In the genomic region with DNA sequence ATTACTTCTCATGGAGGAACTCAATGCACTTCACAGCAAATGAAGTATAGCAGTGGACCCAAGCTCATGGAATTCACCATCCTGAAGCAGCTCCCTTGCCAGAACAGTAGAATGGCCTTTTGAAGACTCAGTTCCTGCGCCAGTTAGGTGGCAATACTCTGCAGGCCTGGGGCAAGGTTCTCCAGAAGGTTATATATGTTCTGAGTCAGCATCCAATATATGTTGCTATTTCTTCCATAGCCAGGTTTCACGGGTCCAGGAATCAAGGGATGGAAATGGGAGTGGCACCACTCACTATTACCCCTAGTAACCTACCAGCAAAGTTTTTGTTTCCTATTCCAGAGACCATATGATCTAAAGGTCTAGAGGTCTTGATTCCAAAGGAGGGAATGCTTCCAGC, we compare ENCODE assay signal across 18 cellular contexts. TPM values are rescaled to one million over a fixed set of nuclear protein-coding genes. Genes with fewer than 3 reads are reported as not detected.
DNase-seq lines count a peak whose midpoint lies in the region; ATAC-seq, FAIRE-seq and TF ChIP-seq lines count a peak whose summit lies in the region.
"Had no signal": no experiment of that assay in that cellular context is flagged by ENCODE, and none has a peak within 500 bp of the region (broad histone marks: within the 10 kb centered on the region; RNA-seq: fewer than 3 reads in every experiment).

No MANE protein-coding gene starts in this region.

- H3K27me3 Mint-ChIP-seq in T-helper 2 cell treated with Interferon-gamma antibody and Interleukin-4, amounts not matched to agents 5 μg/mL and 100 μg/mL, for 36 hours (ENCODE audit: low read depth): peaks cover under 1% of the 10 kb centered on the region

- no peaks in the 10 kb centered on the region for H3K4me1 Mint-ChIP-seq in T-helper 2 cell treated with Interferon-gamma antibody and Interleukin-4, amounts not matched to agents 5 μg/mL and 100 μg/mL, for 36 hours (ENCODE audit: low read depth)
- H3K4me1 Mint-ChIP-seq: CD4-positive, CD25-positive, alpha-beta regulatory T cell had no signal

- in situ Hi-C loops in brain microvascular endothelial cell (cut with HindIII; ENCODE audit: low pct_ligation_motif_present, low sequenced_read_pairs): no loop called here

- no peak for FAIRE-seq in small intestine (lab: Jason Lieb, UNC)
- FAIRE-seq: GM12891, GM18507, H54 had no signal

- no peaks in the 10 kb centered on the region for H3K36me3 Mint-ChIP-seq in T-helper 2 cell treated with Interferon-gamma antibody and Interleukin-4, amounts not matched to agents 5 μg/mL and 100 μg/mL, for 36 hours (ENCODE audit: low read depth)
- H3K36me3 Mint-ChIP-seq: CD4-positive, CD25-positive, alpha-beta regulatory T cell; CD8-positive, alpha-beta T cell had no signal

- WGBS in small intestine, 3 donors: 33 to 66% (median 58%) methylated on average over 2 of the region's 2 CpGs

- TF ChIP-seq CTCF in colonic mucosa (IDR thresholded peaks at IDR 0.05): no peak
- TF ChIP-seq CTCF in left lung (IDR thresholded peaks at IDR 0.05): no peak
- TF ChIP-seq CTCF in brain microvascular endothelial cell (IDR thresholded peaks at IDR 0.05; ENCODE audit: low read depth, low read length, missing control alignments): no peak

- H3K9me3 ChIP-seq in colonic mucosa (no peaks in the 10 kb centered on the region), small intestine (ENCODE audit: control insufficient read depth, low read depth) (no peaks in the 10 kb centered on the region), left lung (no peaks in the 10 kb centered on the region)
- H3K9me3 ChIP-seq: Caco-2, HAP-1 had no signal

- intact Hi-C loops in colonic mucosa (cut with DNase I) (no loop called here), left colon (cut with DNase I, micrococcal nuclease) (no loop called here), left lung (cut with DNase I) (no loop called here)

- no peaks in the 10 kb centered on the region for H3K27me3 ChIP-seq in colonic mucosa
- H3K27me3 ChIP-seq in small intestine (ENCODE audit: control insufficient read depth in 2 of 2, insufficient read depth in 2 of 2, low read length in 2 of 2): no peaks in the 10 kb centered on the region
- no peaks in the 10 kb centered on the region for H3K27me3 ChIP-seq in left lung
- H3K27me3 ChIP-seq in brain microvascular endothelial cell (replicated peaks): no peaks in the 10 kb centered on the region

- H3K4me3 ChIP-seq in colonic mucosa (no peak overlapping the region), small intestine (ENCODE audit: low read depth in 1 of 2, low read length in 2 of 2) (no peak overlapping the region), left lung (no peak overlapping the region), brain microvascular endothelial cell (ENCODE audit: low read depth, low read length) (no peak overlapping the region)
- H3K4me3 ChIP-seq: HAP-1 had no signal

- peaks cover 5% of the 10 kb centered on the region for H3K4me1 ChIP-seq in colonic mucosa
- H3K4me1 ChIP-seq in small intestine (ENCODE audit: control insufficient read depth in 2 of 2, insufficient read depth in 1 of 2, low read depth in 1 of 2, low read length in 1 of 2): peaks cover 2 to 12% of the 10 kb centered on the region in 2 donors
- H3K4me1 ChIP-seq in left lung: no peaks in the 10 kb centered on the region
- H3K4me1 ChIP-seq: Caco-2, HAP-1 had no signal

- H3K36me3 ChIP-seq in colonic mucosa (no peaks in the 10 kb centered on the region), small intestine (ENCODE audit: control insufficient read depth in 2 of 2, insufficient read depth in 2 of 2, low read length in 2 of 2) (no peaks in the 10 kb centered on the region), left lung (no peaks in the 10 kb centered on the region), brain microvascular endothelial cell (replicated peaks) (no peaks in the 10 kb centered on the region)
- H3K36me3 ChIP-seq: HAP-1 had no signal

- DNase-seq in colonic mucosa (peak; percentile 39), left colon (no peak), small intestine (peak; percentile 84), left lung (no peak), brain microvascular endothelial cell (no peak)
- no peak for DNase-seq in T-helper 2 cell treated with Interferon-gamma antibody and Interleukin-4, amounts not matched to agents 5 μg/mL and 100 μg/mL, for 36 hours (ENCODE audit: low spot score)
- DNase-seq: C1 segment of cervical spinal cord; Caco-2; CD4-positive, CD25-positive, alpha-beta regulatory T cell; CD8-positive, alpha-beta T cell; DMS79 treated with DMSO at 0.1 percent for 48 hours; GF-D8; GOT3; HFFc6 had no signal

- no peak overlapping the region for H3K4me3 Mint-ChIP-seq in T-helper 2 cell treated with Interferon-gamma antibody and Interleukin-4, amounts not matched to agents 5 μg/mL and 100 μg/mL, for 36 hours
- H3K4me3 Mint-ChIP-seq: CD4-positive, CD25-positive, alpha-beta regulatory T cell; CD8-positive, alpha-beta T cell; HFFc6 had no signal

- no peak overlapping the region for H3K27ac Mint-ChIP-seq in T-helper 2 cell treated with Interferon-gamma antibody and Interleukin-4, amounts not matched to agents 5 μg/mL and 100 μg/mL, for 36 hours
- H3K27ac Mint-ChIP-seq: CD4-positive, CD25-positive, alpha-beta regulatory T cell; CD8-positive, alpha-beta T cell; HFFc6 had no signal

- H3K9me3 Mint-ChIP-seq in T-helper 2 cell treated with Interferon-gamma antibody and Interleukin-4, amounts not matched to agents 5 μg/mL and 100 μg/mL, for 36 hours: no peaks in the 10 kb centered on the region
- H3K9me3 Mint-ChIP-seq: CD8-positive, alpha-beta T cell; HFFc6 had no signal

- H3K27ac ChIP-seq in colonic mucosa: peak overlapping the region; percentile 49
- peak overlapping the region in 1 of 2 donors; percentile 83 for H3K27ac ChIP-seq in small intestine (ENCODE audit: low read depth in 1 of 2, low read length in 1 of 2)
- no peak overlapping the region for H3K27ac ChIP-seq in left lung
- H3K27ac ChIP-seq in brain microvascular endothelial cell: no peak overlapping the region

- H3K9ac ChIP-seq in colonic mucosa (ENCODE audit: low read depth in 2 of 2, low read length in 2 of 2): no peak overlapping the region

- peak; percentile 62 for ATAC-seq in left colon
- ATAC-seq in left lung: no peak
- ATAC-seq: CD8-positive, alpha-beta T cell had no signal

RNA-seq across cellular contexts. Expression of gene CNKSR3, which starts 56.4 kb away (rescaled TPM):
- total RNA-seq in colonic mucosa (10 to 100 TPM; 13.1 to 31.5 TPM), left colon (10 to 100 TPM; 11.6 to 49.4 TPM), left lung (10 to 100 TPM; 10.5 to 13.4 TPM)
- 10 to 100 TPM; 10.6 to 11.6 (median 11.6) TPM for polyA plus RNA-seq in small intestine
- total RNA-seq: CD8-positive, alpha-beta T cell had no signal
- polyA plus RNA-seq: CD4-positive, CD25-positive, alpha-beta regulatory T cell had no signal

Comparison
In these comparisons a context has a peak if more than half of its experiments do, and no peak if none do; other contexts are left out.
1. DNase-seq: peak in colonic mucosa (single experiment) and small intestine (single experiment); none in left colon (0 of 2), left lung (0 of 2), brain microvascular endothelial cell (single experiment) and T-helper 2 cell treated with Interferon-gamma antibody and Interleukin-4, amounts not matched to agents 5 μg/mL and 100 μg/mL, for 36 hours (single experiment).